ENCODE assay signal across 8 cellular contexts in the genomic region with DNA sequence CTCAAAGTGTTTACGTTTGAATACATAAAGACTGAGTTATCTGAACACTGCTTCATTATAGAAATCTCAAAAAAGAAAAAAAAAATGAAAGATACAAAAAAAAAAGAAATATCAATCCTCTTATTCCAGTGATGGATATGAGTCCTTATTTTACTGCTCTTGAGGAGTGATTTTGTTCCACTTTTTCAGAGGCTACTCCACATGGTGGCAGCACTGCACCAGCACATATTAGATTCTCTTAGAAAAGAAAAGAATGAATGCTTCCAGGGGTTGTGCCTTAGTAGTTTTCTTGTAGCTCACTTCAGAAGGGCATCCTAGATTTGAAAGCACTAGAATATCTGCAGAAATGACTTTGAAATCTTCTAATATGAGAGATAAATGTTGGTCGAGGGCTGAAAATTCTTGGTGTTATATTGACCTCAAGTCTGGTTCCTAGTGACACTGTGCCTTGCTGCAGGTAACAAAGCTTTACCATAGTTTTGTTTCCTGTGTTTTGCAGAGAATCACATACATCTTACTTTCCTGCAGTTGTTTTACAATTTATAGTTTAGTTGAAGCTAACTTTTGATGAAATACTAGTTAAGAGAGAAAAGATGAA. TPM values are rescaled to one million over a fixed set of nuclear protein-coding genes. Genes with fewer than 3 reads are reported as not detected.
DNase-seq lines count a peak whose midpoint lies in the region; ATAC-seq and TF ChIP-seq lines count a peak whose summit lies in the region.

No MANE protein-coding gene starts in this region.

- no TSS peak for BruUV-seq in HCT116 (replicated peaks; lab: Mats Ljungman, UMichigan)

- H3K36me3 ChIP-seq in HCT116 (ENCODE audit: control insufficient read depth in 1 of 2, insufficient read depth in 2 of 2, low read length in 2 of 2) (peaks cover 16 to 26% of the 10 kb centered on the region in 2 experiments; a peak in 3 of 4 replicates), Peyer's patch (peaks cover 0 to 44% (median 0%) of the 10 kb centered on the region in 3 donors), thoracic aorta (peaks cover 11% of the 10 kb centered on the region)

- H3K9me3 ChIP-seq in HCT116 (ENCODE audit: control insufficient read depth in 1 of 2, insufficient read depth in 1 of 2, low read depth in 1 of 2, low read length in 2 of 2) (no peaks in the 10 kb centered on the region), Peyer's patch (no peaks in the 10 kb centered on the region), thoracic aorta (no peaks in the 10 kb centered on the region)

- intact Hi-C loops in HCT116 (cut with micrococcal nuclease), result loop anchor here (1.0 to 10.0 kb wide), 2 partner anchors 134 to 192 kb away; a partner anchor contains a TSS

- ATAC-seq in HCT116 (peak; percentile 58), thoracic aorta (ENCODE audit: insufficient number of reproducible peaks, low FRiP score, low read depth) (no peak)

- no peak overlapping the region for H3K4me2 ChIP-seq in HCT116 (ENCODE audit: low read length)

- H3K9ac ChIP-seq in HCT116 (ENCODE audit: low read length), result no peak overlapping the region

- peaks cover 26% of the 10 kb centered on the region for H3K36me3 Mint-ChIP-seq in brain

- H3K4me3 ChIP-seq in HCT116 (replicated peaks in 1 of 2; ENCODE audit: low read depth in 1 of 2, low read length in 2 of 2), result no peak overlapping the region
- H3K4me3 ChIP-seq in Peyer's patch, result no peak overlapping the region
- no peak overlapping the region for H3K4me3 ChIP-seq in thoracic aorta

- peaks cover 16% of the 10 kb centered on the region for H3K4me1 Mint-ChIP-seq in brain

- H3K27ac ChIP-seq in HCT116 (ENCODE audit: low read depth, low read length) (no peak overlapping the region), Peyer's patch (no peak overlapping the region), thoracic aorta (no peak overlapping the region)

- CTCF ChIA-PET in HCT116 (lab: Charles Lee), result interaction anchor here (0.6 to 2.7 kb wide), 9 partner anchors 18 to 196 kb away, joined by 3 to 40 read pairs (median 3); no protein-coding TSS in a partner anchor

- DNase-seq in COR-L47 (lab: John Stamatoyannopoulos, UW), result peak; percentile 36
- DNase-seq in HCT116 (ENCODE audit: low read depth, low spot score), result peak; percentile 12
- peak; percentile 22 to 78 (median 58) for DNase-seq in Peyer's patch
- DNase-seq in kidney glomerular epithelial cell (lab: John Stamatoyannopoulos, UW), result peak; percentile 42
- no peak for DNase-seq in thoracic aorta (ENCODE audit: low spot score)
- DNase-seq in NCI-H187 treated with DMSO at 0.1 percent for 48 hours (lab: John Stamatoyannopoulos, UW), result no peak
- no peak for DNase-seq in cortex of kidney (lab: John Stamatoyannopoulos, UW)

- H3K4me1 ChIP-seq in HCT116 (ENCODE audit: control insufficient read depth in 1 of 2, insufficient read depth in 2 of 2, low read length in 2 of 2), result no peaks in the 10 kb centered on the region
- peaks cover 0 to 5% (median 0%) of the 10 kb centered on the region in 4 donors for H3K4me1 ChIP-seq in Peyer's patch
- H3K4me1 ChIP-seq in thoracic aorta (ENCODE audit: control insufficient read depth in 1 of 2, low read depth in 2 of 2), result no peaks in the 10 kb centered on the region

- H3K27ac Mint-ChIP-seq in brain, result peak overlapping the region in 1 of 5 experiments; percentile 38

- TF ChIP-seq RAD21 in HCT116 (IDR thresholded peaks at IDR 0.05; ENCODE audit: low read depth), result peak; percentile 62

- H4K20me1 ChIP-seq in HCT116 (ENCODE audit: insufficient read depth), result 0 out of 2 replicates have a peak, but pooled peaks cover 4% of the 10 kb centered on the region

- H3K79me2 ChIP-seq in HCT116 (ENCODE audit: insufficient read depth, low read length), result peaks cover 43% of the 10 kb centered on the region

- H3K4me3 Mint-ChIP-seq in brain, result no peak overlapping the region

- no peaks in the 10 kb centered on the region for H3K27me3 Mint-ChIP-seq in brain

- no peaks in the 10 kb centered on the region for H3K27me3 ChIP-seq in HCT116 (ENCODE audit: insufficient read depth, low read length)
- no peaks in the 10 kb centered on the region for H3K27me3 ChIP-seq in Peyer's patch
- H3K27me3 ChIP-seq in thoracic aorta (replicated peaks; ENCODE audit: insufficient read depth), result no peaks in the 10 kb centered on the region

- POLR2A ChIA-PET in HCT116 (lab: Charles Lee), result interaction anchor here (1.9 kb wide), 1 partner anchor 134 kb away, joined by 4 read pairs; no protein-coding TSS in a partner anchor

- no peaks in the 10 kb centered on the region for H3K9me3 Mint-ChIP-seq in brain

- peak; percentile 44 to 75 (median 68); a peak in 5 of 6 replicates for TF ChIP-seq CTCF in HCT116 (IDR thresholded peaks at IDR 0.05 in 2 of 3, conservative IDR thresholded peaks at IDR 0.05 in 1 of 3; ENCODE audit: borderline replicate concordance in 1 of 3, insufficient read depth in 1 of 3, low read depth in 2 of 3, low read length in 2 of 3)
- TF ChIP-seq CTCF in Peyer's patch (IDR thresholded peaks at IDR 0.05), result peak in 4 of 6 experiments; percentile 48 to 79 (median 75)
- TF ChIP-seq CTCF in brain (conservative IDR thresholded peaks at IDR 0.05), result peak; percentile 71 to 86
- peak; percentile 56 for TF ChIP-seq CTCF in thoracic aorta (IDR thresholded peaks at IDR 0.05)

- no peaks in the 10 kb centered on the region for H3K9me2 ChIP-seq in HCT116 (ENCODE audit: insufficient read depth)

- TF ChIP-seq POLR2A in HCT116 (IDR thresholded peaks at IDR 0.05; ENCODE audit: borderline replicate concordance, extremely low read depth, insufficient read depth, insufficient read length) (no peak), Peyer's patch (IDR thresholded peaks at IDR 0.05) (no peak)

- no peak overlapping the region for H2AFZ ChIP-seq in HCT116 (ENCODE audit: low read depth, low read length, poor library complexity, severe bottlenecking)

- RAD21 ChIA-PET in HCT116 (lab: Charles Lee; ENCODE audit: low non-redundant PET in 1 of 2, low total read pairs in 2 of 2, uncharacterized antibody in 2 of 2, unreplicated experiment in 2 of 2), result interaction anchor here (1.2 to 1.7 kb wide), 2 partner anchors 134 kb away, joined by 5 to 7 read pairs; no protein-coding TSS in a partner anchor

TF ChIP-seq in HCT116, 20 proteins besides CTCF, POLR2A, EP300 and RAD21 (continues in another document):
- TF ChIP-seq, protein P1, sequence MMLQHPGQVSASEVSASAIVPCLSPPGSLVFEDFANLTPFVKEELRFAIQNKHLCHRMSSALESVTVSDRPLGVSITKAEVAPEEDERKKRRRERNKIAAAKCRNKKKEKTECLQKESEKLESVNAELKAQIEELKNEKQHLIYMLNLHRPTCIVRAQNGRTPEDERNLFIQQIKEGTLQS (IDR thresholded peaks at IDR 0.05), result no peak
- TF ChIP-seq EZH2 (IDR thresholded peaks at IDR 0.05), result no peak
- TF ChIP-seq EZH2phosphoT487 (IDR thresholded peaks at IDR 0.05; ENCODE audit: borderline replicate concordance), result no peak
- TF ChIP-seq, protein P2, sequence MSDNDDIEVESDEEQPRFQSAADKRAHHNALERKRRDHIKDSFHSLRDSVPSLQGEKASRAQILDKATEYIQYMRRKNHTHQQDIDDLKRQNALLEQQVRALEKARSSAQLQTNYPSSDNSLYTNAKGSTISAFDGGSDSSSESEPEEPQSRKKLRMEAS (IDR thresholded peaks at IDR 0.05), result no peak
- no peak for TF ChIP-seq ZNF274 (IDR thresholded peaks at IDR 0.05; ENCODE audit: low read depth, low read length)
- TF ChIP-seq TCF7L2 (IDR thresholded peaks at IDR 0.05; ENCODE audit: borderline replicate concordance, extremely low read depth, insufficient read depth, insufficient read length), result no peak
- TF ChIP-seq, protein P3, sequence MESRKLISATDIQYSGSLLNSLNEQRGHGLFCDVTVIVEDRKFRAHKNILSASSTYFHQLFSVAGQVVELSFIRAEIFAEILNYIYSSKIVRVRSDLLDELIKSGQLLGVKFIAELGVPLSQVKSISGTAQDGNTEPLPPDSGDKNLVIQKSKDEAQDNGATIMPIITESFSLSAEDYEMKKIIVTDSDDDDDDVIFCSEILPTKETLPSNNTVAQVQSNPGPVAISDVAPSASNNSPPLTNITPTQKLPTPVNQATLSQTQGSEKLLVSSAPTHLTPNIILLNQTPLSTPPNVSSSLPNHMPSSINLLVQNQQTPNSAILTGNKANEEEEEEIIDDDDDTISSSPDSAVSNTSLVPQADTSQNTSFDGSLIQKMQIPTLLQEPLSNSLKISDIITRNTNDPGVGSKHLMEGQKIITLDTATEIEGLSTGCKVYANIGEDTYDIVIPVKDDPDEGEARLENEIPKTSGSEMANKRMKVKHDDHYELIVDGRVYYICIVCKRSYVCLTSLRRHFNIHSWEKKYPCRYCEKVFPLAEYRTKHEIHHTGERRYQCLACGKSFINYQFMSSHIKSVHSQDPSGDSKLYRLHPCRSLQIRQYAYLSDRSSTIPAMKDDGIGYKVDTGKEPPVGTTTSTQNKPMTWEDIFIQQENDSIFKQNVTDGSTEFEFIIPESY (IDR thresholded peaks at IDR 0.05; ENCODE audit: extremely low read depth, insufficient replicate concordance, low read length), result no peak
- no peak for TF ChIP-seq CEBPB (IDR thresholded peaks at IDR 0.05; ENCODE audit: low read depth)
- no peak for TF ChIP-seq SRF (IDR thresholded peaks at IDR 0.05; ENCODE audit: low read depth)

RNA-seq across cellular contexts. Expression of a gene that starts 25.9 kb away (rescaled TPM):
- total RNA-seq in HCT116 (2021; ENCODE audit: unreplicated experiment) (198 TPM), Peyer's patch (10 to 100 TPM; 46.2 to 75.3 (median 66.6) TPM), thoracic aorta (10 to 100 TPM; 44.5 to 68.3 TPM)
- polyA plus RNA-seq in HCT116 (2012), result 98.8 and 127 TPM in 2 replicates
- 261 TPM for polyA plus RNA-seq in brain (ENCODE audit: insufficient read depth, low read depth, low replicate concordance)

RNA-seq across cellular contexts. Expression of a gene that starts 34.7 kb away (rescaled TPM):
- 5.0 TPM for total RNA-seq in HCT116 (2021; ENCODE audit: unreplicated experiment)
- 3.0 and 5.6 TPM in 2 replicates for polyA plus RNA-seq in HCT116 (2012)
- 1 to 10 TPM; 2.5 to 7.9 (median 4.5) TPM for total RNA-seq in Peyer's patch
- 6.3 TPM for polyA plus RNA-seq in brain (ENCODE audit: insufficient read depth, low read depth, low replicate concordance)
- 1 to 10 TPM; 1.1 to 2.8 TPM for total RNA-seq in thoracic aorta

RNA-seq across cellular contexts. Expression of a gene that starts 52.4 kb away (rescaled TPM):
- total RNA-seq in HCT116 (2021; ENCODE audit: unreplicated experiment), result not detected
- polyA plus RNA-seq in HCT116 (2012), result not detected in 2 replicates
- total RNA-seq in Peyer's patch, result not detected
- polyA plus RNA-seq in brain (ENCODE audit: insufficient read depth, low read depth, low replicate concordance), result not detected
- not detected for total RNA-seq in thoracic aorta

Comparison
In these comparisons a context has a peak if more than half of its experiments do, and no peak if none do; other contexts are left out.
1. DNase-seq: peak in COR-L47 (single experiment), HCT116 (single experiment), Peyer's patch (3 of 3) and kidney glomerular epithelial cell (single experiment); none in thoracic aorta (single experiment), NCI-H187 treated with DMSO at 0.1 percent for 48 hours (single experiment) and cortex of kidney (single experiment).
2. Peak in every context shown above with its lines, with median percentiles within 50 percentile points of each other: CTCF ChIP-seq.